Comparison of ENCODE assay signal across 8 cellular contexts in the genomic region with DNA sequence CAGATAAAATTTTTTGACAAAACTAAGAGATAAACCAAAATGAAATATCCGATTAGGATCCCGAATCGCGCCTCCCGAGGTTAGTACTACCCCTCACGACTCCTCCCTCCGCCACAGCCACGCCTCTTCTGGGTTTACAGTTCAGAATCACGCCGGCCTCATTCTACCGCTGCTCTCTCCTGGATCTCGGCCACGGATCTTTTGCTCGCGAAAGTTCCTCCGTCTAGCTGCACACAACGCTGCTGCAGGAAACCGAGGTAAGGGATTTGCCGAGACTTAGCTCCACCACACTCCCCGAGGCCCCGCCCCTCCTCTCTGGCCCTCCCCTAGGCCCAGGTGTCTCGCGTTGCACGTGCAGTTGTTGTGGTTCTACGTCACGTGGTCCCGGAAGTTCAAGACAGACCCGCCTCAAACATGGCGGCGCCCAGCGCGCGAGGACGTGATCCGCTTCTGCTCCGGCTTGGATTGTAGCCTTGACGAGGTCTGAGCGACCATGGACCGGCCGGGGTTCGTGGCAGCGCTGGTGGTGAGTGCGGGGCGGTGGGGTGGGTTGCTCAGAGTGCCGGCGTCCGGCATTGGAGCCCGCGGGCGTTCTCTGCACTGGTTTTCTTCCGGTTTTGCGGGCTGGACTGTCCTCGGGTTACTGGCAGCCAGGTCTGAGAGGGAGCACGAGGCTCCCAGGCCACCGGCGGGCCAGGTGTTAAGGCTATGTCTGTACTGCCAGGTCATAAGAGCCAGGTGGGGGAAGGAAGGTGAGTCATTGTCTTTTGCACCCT. TPM values are rescaled to one million over a fixed set of nuclear protein-coding genes. Genes with fewer than 3 reads are reported as not detected.
A peak's percentile ranks its signal among the peaks of the same experiment; 100 is the strongest.
DNase-seq lines count a peak whose midpoint lies in the region; ATAC-seq and TF ChIP-seq lines count a peak whose summit lies in the region.

A gene with protein sequence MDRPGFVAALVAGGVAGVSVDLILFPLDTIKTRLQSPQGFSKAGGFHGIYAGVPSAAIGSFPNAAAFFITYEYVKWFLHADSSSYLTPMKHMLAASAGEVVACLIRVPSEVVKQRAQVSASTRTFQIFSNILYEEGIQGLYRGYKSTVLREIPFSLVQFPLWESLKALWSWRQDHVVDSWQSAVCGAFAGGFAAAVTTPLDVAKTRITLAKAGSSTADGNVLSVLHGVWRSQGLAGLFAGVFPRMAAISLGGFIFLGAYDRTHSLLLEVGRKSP (plus strand): TSS at position 400 of the 776 bp plus-strand sequence. CDS start 94 bp downstream, at position 494.

- peak; percentile 64 for DNase-seq in NCI-H187 treated with DMSO at 0.1 percent for 48 hours (lab: John Stamatoyannopoulos, UW)
- peak; percentile 60 to 96 (median 88) for DNase-seq in anterior cingulate cortex (lab: John Stamatoyannopoulos, UW)
- DNase-seq in right atrium auricular region (ENCODE audit: low spot score), result peak; percentile 95
- peak; percentile 87 for DNase-seq in pulmonary artery endothelial cell (ENCODE audit: low read depth, low spot score)
- peak; percentile 94 to 96 for DNase-seq in uterus

- no peaks in the 10 kb centered on the region for H3K9me3 ChIP-seq in right atrium auricular region
- H3K9me3 ChIP-seq in uterus, result no peaks in the 10 kb centered on the region

- peak in 1 of 2 donors; percentile 30 for TF ChIP-seq POLR2A in uterus (IDR thresholded peaks at IDR 0.05)

- peak within 1 kb of the TSS; percentile 73 to 79 for H3K27ac ChIP-seq in right atrium auricular region
- H3K27ac ChIP-seq in uterus, result peak within 1 kb of the TSS; percentile 53 to 73

- H3K27me3 ChIP-seq in right atrium auricular region (no peaks in the 10 kb centered on the region), uterus (no peaks in the 10 kb centered on the region)

- H3K4me3 ChIP-seq in right atrium auricular region, result peak within 1 kb of the TSS; percentile 71 to 80
- H3K4me3 ChIP-seq in uterus, result peak within 1 kb of the TSS; percentile 58 to 65

- intact Hi-C loops in T-helper 2 cell treated with Interferon-gamma antibody and Interleukin-4, amounts not matched to agents 100 ng/mL and 5 ng/mL, for 36 hours (cut with micrococcal nuclease), result loop anchor here (1.0 to 10.0 kb wide), 5 partner anchors 186 to 1435 kb away; a partner anchor contains a TSS
- intact Hi-C loops in uterus (cut with DNase I; ENCODE audit: low total_unique reads), result no loop called here

- ATAC-seq in GM18499 (IDR thresholded peaks at IDR 0.05; ENCODE audit: insufficient read depth, unreplicated experiment) (peak; percentile 97), HG02943 (IDR thresholded peaks at IDR 0.05; ENCODE audit: low read depth, unreplicated experiment) (peak; percentile 100)

- TF ChIP-seq CTCF in right atrium auricular region (IDR thresholded peaks at IDR 0.05), result no peak
- TF ChIP-seq CTCF in uterus (IDR thresholded peaks at IDR 0.05), result no peak

- H3K4me1 ChIP-seq in right atrium auricular region, result peaks cover 0 to 12% of the 10 kb centered on the region in 2 donors
- H3K4me1 ChIP-seq in uterus, result no peaks in the 10 kb centered on the region

- no peaks in the 10 kb centered on the region for H3K36me3 ChIP-seq in right atrium auricular region
- no peaks in the 10 kb centered on the region for H3K36me3 ChIP-seq in uterus

RNA-seq across cellular contexts. Expression of the gene that starts here (rescaled TPM):
- total RNA-seq in T-helper 2 cell treated with Interferon-gamma antibody and Interleukin-4, amounts not matched to agents 100 ng/mL and 5 ng/mL, for 36 hours, result 11.1 and 11.7 TPM in 2 replicates
- total RNA-seq in right atrium auricular region, result 10 to 100 TPM; 19.1 to 22.4 TPM
- total RNA-seq in pulmonary artery endothelial cell, result 12.9 and 25.9 TPM in 2 replicates
- 10 to 100 TPM; 10.6 to 24.9 (median 17.8) TPM for total RNA-seq in uterus

Comparison
In these comparisons a context has a peak if more than half of its experiments do, and no peak if none do; other contexts are left out.
1. Peak in every context shown above with its lines: DNase-seq, ATAC-seq, H3K4me3 ChIP-seq and H3K27ac ChIP-seq.